In genomic region chr22:19959587-19960490, GRCh38 we compare ENCODE assay signal across 10 cellular contexts. TPM values are rescaled to one million over a fixed set of nuclear protein-coding genes. Genes with fewer than 3 reads are reported as not detected.
A peak's percentile ranks its signal among the peaks of the same experiment; 100 is the strongest.
DNase-seq lines count a peak whose midpoint lies in the region; ATAC-seq and TF ChIP-seq lines count a peak whose summit lies in the region.
"Had no signal": no experiment of that assay in that cellular context is flagged by ENCODE, and none has a peak within 500 bp of the region (broad histone marks: within the 10 kb centered on the region; RNA-seq: fewer than 3 reads in every experiment).

No MANE protein-coding gene starts in this region.

- H3K36me3 ChIP-seq in neural progenitor cell (no peaks in the 10 kb centered on the region), aorta (ENCODE audit: control insufficient read depth in 1 of 2, insufficient read depth in 2 of 2, low read length in 1 of 2) (no peaks in the 10 kb centered on the region)

- ATAC-seq in natural killer cell treated with Interleukin-12 subunit alpha and Interleukin-12 subunit beta and Interleukin-15 and Interleukin-18, amount 100 ng/mL, for 72 hours = no peak
- ATAC-seq in natural killer cell (no peak), aorta (ENCODE audit: low FRiP score) (peak; percentile 44), GM21390 (IDR thresholded peaks at IDR 0.05; ENCODE audit: unreplicated experiment) (no peak)

- H3K27me3 Mint-ChIP-seq in natural killer cell treated with Interleukin-12 subunit alpha and Interleukin-12 subunit beta and Interleukin-15 and Interleukin-18, amount 100 ng/mL, for 72 hours = no peaks in the 10 kb centered on the region
- H3K27me3 Mint-ChIP-seq in natural killer cell (ENCODE audit: low read depth in 2 of 2) (no peaks in the 10 kb centered on the region), neural progenitor cell (ENCODE audit: insufficient read depth, low read depth) (peaks cover 9% of the 10 kb centered on the region)

- H2AFZ ChIP-seq in neural progenitor cell (replicated peaks) = no peak overlapping the region

- H3K27ac ChIP-seq in neural progenitor cell (no peak overlapping the region), aorta (ENCODE audit: low read depth in 1 of 2, low read length in 2 of 2) (no peak overlapping the region)

- H3F3A ChIP-seq in neural progenitor cell (ENCODE audit: low read depth) = no peaks in the 10 kb centered on the region

- H3K4me1 ChIP-seq in neural progenitor cell = peaks cover 8% of the 10 kb centered on the region
- H3K4me1 ChIP-seq in aorta (ENCODE audit: control insufficient read depth in 1 of 2, insufficient read depth in 2 of 2, low read length in 2 of 2) = no peaks in the 10 kb centered on the region

- peaks cover 8 to 15% of the 10 kb centered on the region in 2 donors for H3K4me1 Mint-ChIP-seq in natural killer cell treated with Interleukin-12 subunit alpha and Interleukin-12 subunit beta and Interleukin-15 and Interleukin-18, amount 100 ng/mL, for 72 hours (ENCODE audit: low read depth in 2 of 2)
- H3K4me1 Mint-ChIP-seq in natural killer cell = peaks cover 14 to 15% of the 10 kb centered on the region in 2 donors
- H3K4me1 Mint-ChIP-seq in neural progenitor cell = peaks cover 22% of the 10 kb centered on the region

- H4K20me1 ChIP-seq in neural progenitor cell (ENCODE audit: low read depth) = no peaks in the 10 kb centered on the region

- H3K9me3 Mint-ChIP-seq in natural killer cell treated with Interleukin-12 subunit alpha and Interleukin-12 subunit beta and Interleukin-15 and Interleukin-18, amount 100 ng/mL, for 72 hours = no peaks in the 10 kb centered on the region
- H3K9me3 Mint-ChIP-seq in natural killer cell = no peaks in the 10 kb centered on the region
- H3K9me3 Mint-ChIP-seq in neural progenitor cell = no peaks in the 10 kb centered on the region

- 34 to 36% methylated on average over 8 to 13 of the region's 13 CpGs for WGBS in aorta, 2 donors

- peak overlapping the region; percentile 82 for H3K4me2 ChIP-seq in neural progenitor cell

- no peaks in the 10 kb centered on the region for H3K79me2 ChIP-seq in neural progenitor cell (ENCODE audit: low read depth)

- H3K36me3 Mint-ChIP-seq in natural killer cell treated with Interleukin-12 subunit alpha and Interleukin-12 subunit beta and Interleukin-15 and Interleukin-18, amount 100 ng/mL, for 72 hours = no peaks in the 10 kb centered on the region
- no peaks in the 10 kb centered on the region for H3K36me3 Mint-ChIP-seq in natural killer cell
- no peaks in the 10 kb centered on the region for H3K36me3 Mint-ChIP-seq in neural progenitor cell

- intact Hi-C loops in natural killer cell (cut with micrococcal nuclease) (no loop called here), aorta (cut with DNase I) (no loop called here)

- H3K4me3 ChIP-seq in fibroblast of villous mesenchyme (ENCODE audit: low read depth, low read length) (peak overlapping the region; percentile 34), neural progenitor cell (peak overlapping the region; percentile 52), aorta (ENCODE audit: low read length in 2 of 2) (no peak overlapping the region)

- H3K9ac ChIP-seq in neural progenitor cell = no peak overlapping the region

- no peak overlapping the region for H3K27ac Mint-ChIP-seq in natural killer cell treated with Interleukin-12 subunit alpha and Interleukin-12 subunit beta and Interleukin-15 and Interleukin-18, amount 100 ng/mL, for 72 hours
- no peak overlapping the region for H3K27ac Mint-ChIP-seq in natural killer cell
- peak overlapping the region; percentile 78 for H3K27ac Mint-ChIP-seq in neural progenitor cell

- DNase-seq in natural killer cell treated with Interleukin-12 subunit alpha and Interleukin-12 subunit beta and Interleukin-15 and Interleukin-18, amount 100 ng/mL, for 72 hours (ENCODE audit: low spot score) = peak; percentile 52
- DNase-seq in natural killer cell (no peak), fibroblast of villous mesenchyme (ENCODE audit: low read depth) (no peak), neural progenitor cell (ENCODE audit: low spot score) (no peak), aorta (peak; percentile 45 to 72), NOMO-1 treated with dmso at 0.1 percent for 144 hours (lab: John Stamatoyannopoulos, UW; ENCODE audit: unreplicated experiment) (no peak), iPS-NIHi7 (ENCODE audit: extremely low spot score) (no peak)
- DNase-seq: HCEC 1CT, NCI-H1417 treated with DMSO at 0.1 percent for 48 hours had no signal

- H3K27me3 ChIP-seq in neural progenitor cell (no peaks in the 10 kb centered on the region), aorta (ENCODE audit: control insufficient read depth in 1 of 2, insufficient read depth in 2 of 2, low read length in 1 of 2) (no peaks in the 10 kb centered on the region)

- H3K9me3 ChIP-seq in neural progenitor cell (ENCODE audit: low read depth) (no peaks in the 10 kb centered on the region), aorta (ENCODE audit: control insufficient read depth, low read length) (no peaks in the 10 kb centered on the region)

- no peak overlapping the region for H3K4me3 Mint-ChIP-seq in natural killer cell treated with Interleukin-12 subunit alpha and Interleukin-12 subunit beta and Interleukin-15 and Interleukin-18, amount 100 ng/mL, for 72 hours
- H3K4me3 Mint-ChIP-seq in natural killer cell = no peak overlapping the region
- H3K4me3 Mint-ChIP-seq in neural progenitor cell = peak overlapping the region; percentile 74

- TF ChIP-seq CTCF in natural killer cell (IDR thresholded peaks at IDR 0.05) (no peak), fibroblast of villous mesenchyme (IDR thresholded peaks at IDR 0.05; ENCODE audit: insufficient read depth, low read depth, low read length) (no peak), neural progenitor cell (IDR thresholded peaks at IDR 0.05) (no peak)

RNA-seq across cellular contexts. Expression of gene TXNRD2, which starts 18.2 kb away (rescaled TPM):
- total RNA-seq in natural killer cell treated with Interleukin-12 subunit alpha and Interleukin-12 subunit beta and Interleukin-15 and Interleukin-18, amount 100 ng/mL, for 72 hours = 10 to 100 TPM; 29.9 to 34.3 TPM
- total RNA-seq in natural killer cell (10 to 100 TPM; 23.5 to 37.3 (median 24.4) TPM), fibroblast of villous mesenchyme (34.8 and 39.3 TPM in 2 replicates), neural progenitor cell (ENCODE audit: low replicate concordance) (0.19 and 3.1 TPM in 2 replicates), aorta (10 to 100 TPM; 21.0 to 29.5 TPM)
- polyA plus RNA-seq in aorta = 10 to 100 TPM; 13.3 to 59.0 TPM

RNA-seq across cellular contexts. Expression of gene COMT, which starts 18.3 kb away (rescaled TPM):
- total RNA-seq in natural killer cell treated with Interleukin-12 subunit alpha and Interleukin-12 subunit beta and Interleukin-15 and Interleukin-18, amount 100 ng/mL, for 72 hours = 100 to 1,000 TPM; 141 to 223 TPM
- total RNA-seq in natural killer cell = 10 to 100 TPM; 37.5 to 56.2 (median 38.2) TPM
- 173 and 236 TPM in 2 replicates for total RNA-seq in fibroblast of villous mesenchyme
- total RNA-seq in neural progenitor cell (ENCODE audit: low replicate concordance) = 1.1 and 1.3 TPM in 2 replicates
- 100 to 1,000 TPM; 101 to 111 TPM for total RNA-seq in aorta
- polyA plus RNA-seq in aorta = 100 to 1,000 TPM in 1 of 2 donors, 10 to 100 TPM in 1; 96.7 to 176 TPM

RNA-seq across cellular contexts. Expression of gene ARVCF, which starts 56.8 kb away (rescaled TPM):
- 1 to 10 TPM; 3.7 to 3.8 TPM for total RNA-seq in natural killer cell treated with Interleukin-12 subunit alpha and Interleukin-12 subunit beta and Interleukin-15 and Interleukin-18, amount 100 ng/mL, for 72 hours
- 10 to 100 TPM; 37.8 to 62.0 (median 38.7) TPM for total RNA-seq in natural killer cell
- total RNA-seq in fibroblast of villous mesenchyme = 6.0 and 8.4 TPM in 2 replicates
- total RNA-seq in neural progenitor cell (ENCODE audit: low replicate concordance) = 35.4 and 159 TPM in 2 replicates
- total RNA-seq in aorta = 10 to 100 TPM; 59.7 to 64.4 TPM
- 100 to 1,000 TPM in 1 of 2 donors, 10 to 100 TPM in 1; 15.4 to 102 TPM for polyA plus RNA-seq in aorta

Comparison
In these comparisons a context has a peak if more than half of its experiments do, and no peak if none do; other contexts are left out.
1. DNase-seq: peak in natural killer cell treated with Interleukin-12 subunit alpha and Interleukin-12 subunit beta and Interleukin-15 and Interleukin-18, amount 100 ng/mL, for 72 hours (single experiment) and aorta (2 of 2); none in natural killer cell (single experiment), fibroblast of villous mesenchyme (single experiment), neural progenitor cell (single experiment), NOMO-1 treated with dmso at 0.1 percent for 144 hours (single experiment) and iPS-NIHi7 (single experiment).
2. H3K4me3 ChIP-seq: peak in fibroblast of villous mesenchyme (single experiment) and neural progenitor cell (single experiment); none in aorta (0 of 2).
3. RNA of gene COMT, which starts 18.3 kb away (total RNA-seq): 141 to 223 TPM in natural killer cell treated with Interleukin-12 subunit alpha and Interleukin-12 subunit beta and Interleukin-15 and Interleukin-18, amount 100 ng/mL, for 72 hours, 173 to 236 TPM in fibroblast of villous mesenchyme, 101 to 111 TPM in aorta and 37.5 to 56.2 TPM in natural killer cell; 1.1 to 1.3 TPM in neural progenitor cell; every median in the first group is over 10 times any median in the second.